9 cellular contexts compared by ENCODE assay signal in genomic region chr2:9378433-9379371, GRCh38. TPM values are rescaled to one million over a fixed set of nuclear protein-coding genes. Genes with fewer than 3 reads are reported as not detected.
DNase-seq lines count a peak whose midpoint lies in the region; TF ChIP-seq lines count a peak whose summit lies in the region.
"Had no signal": no experiment of that assay in that cellular context is flagged by ENCODE, and none has a peak within 500 bp of the region (broad histone marks: within the 10 kb centered on the region; RNA-seq: fewer than 3 reads in every experiment).

No MANE protein-coding gene starts in this region.

- H3K36me3 ChIP-seq in adipocyte (ENCODE audit: control insufficient read depth, insufficient read depth, low read length, severe bottlenecking), result peaks cover 12% of the 10 kb centered on the region
- H3K36me3 ChIP-seq in skeletal muscle satellite cell (ENCODE audit: insufficient read depth, low read length), result peaks cover 84% of the 10 kb centered on the region

- peaks cover 40% of the 10 kb centered on the region for H3K4me1 ChIP-seq in adipocyte (ENCODE audit: control insufficient read depth, insufficient read depth, low read length)
- peaks cover 40% of the 10 kb centered on the region for H3K4me1 ChIP-seq in skeletal muscle satellite cell (ENCODE audit: control insufficient read depth, insufficient read depth, low read length)

- peak overlapping the region; percentile 40 for H3K4me3 ChIP-seq in adipocyte (ENCODE audit: low read length)
- no peak overlapping the region for H3K4me3 ChIP-seq in skeletal muscle satellite cell (ENCODE audit: low read length)

- peaks cover 12% of the 10 kb centered on the region for H3K4me1 Mint-ChIP-seq in Calu3 (ENCODE audit: low read depth, unreplicated experiment)

- no peak overlapping the region for H3K27ac Mint-ChIP-seq in Calu3 (ENCODE audit: unreplicated experiment)

- peaks cover 59% of the 10 kb centered on the region for H3K36me3 Mint-ChIP-seq in Calu3 (ENCODE audit: insufficient read depth, unreplicated experiment)

- DNase-seq in GOT3 (lab: John Stamatoyannopoulos, UW), result peak; percentile 32
- peak; percentile 92 for DNase-seq in adipocyte (ENCODE audit: low read depth)
- peak; percentile 34 for DNase-seq in glomerular endothelial cell (ENCODE audit: extremely low read depth, low read depth, low spot score)
- no peak for DNase-seq in activated T-cell treated with anti-CD3 and anti-CD28 coated beads for 4 hours
- DNase-seq in Calu3, result no peak
- DNase-seq in SK-N-DZ (ENCODE audit: low spot score), result no peak
- DNase-seq in NCI-H187 (lab: John Stamatoyannopoulos, UW), result no peak
- DNase-seq: activated CD4-positive, alpha-beta T cell treated with anti-CD3 and anti-CD28 coated beads for 4 hours had no signal

- no TSS peak for BruUV-seq in Calu3 (replicated peaks; lab: Mats Ljungman, UMichigan)

- no peak for TF ChIP-seq CTCF in Calu3 (IDR thresholded peaks at IDR 0.05; ENCODE audit: unreplicated experiment)

- intact Hi-C loops in Calu3 (cut with micrococcal nuclease; ENCODE audit: unreplicated experiment), result no loop called here

- H3K27me3 Mint-ChIP-seq in Calu3 (ENCODE audit: unreplicated experiment), result no peaks in the 10 kb centered on the region

- H3K9me3 Mint-ChIP-seq in Calu3 (ENCODE audit: low read depth, unreplicated experiment), result no peaks in the 10 kb centered on the region

- peak overlapping the region; percentile 58 for H3K4me2 ChIP-seq in skeletal muscle satellite cell (ENCODE audit: low read length)

- CTCF ChIA-PET in Calu3 (lab: Charles Lee), result no interaction called here

- no peak overlapping the region for H3K4me3 Mint-ChIP-seq in Calu3 (ENCODE audit: low read depth, unreplicated experiment)

- H3K27me3 ChIP-seq in adipocyte (replicated peaks; ENCODE audit: control insufficient read depth, insufficient read depth, low read length) (no peaks in the 10 kb centered on the region), skeletal muscle satellite cell (ENCODE audit: control insufficient read depth, insufficient read depth, low read length) (no peaks in the 10 kb centered on the region)

- H3K9ac ChIP-seq in adipocyte (ENCODE audit: low read length) (peak overlapping the region; percentile 66), skeletal muscle satellite cell (ENCODE audit: low read depth, low read length) (peak overlapping the region; percentile 46)

- H3K9me3 ChIP-seq in adipocyte (ENCODE audit: control insufficient read depth, low read length) (no peaks in the 10 kb centered on the region), skeletal muscle satellite cell (replicated peaks; ENCODE audit: low read length) (no peaks in the 10 kb centered on the region)

RNA-seq across cellular contexts. Expression of gene ITGB1BP1, which starts 44.6 kb away (rescaled TPM):
- 50.3 and 54.1 TPM in 2 replicates for total RNA-seq in glomerular endothelial cell
- total RNA-seq in skeletal muscle satellite cell (2012; rRNA removed), result 39.5 and 61.6 TPM in 2 replicates
- 87.0 and 93.1 TPM in 2 replicates for total RNA-seq in Calu3 (2022)
- 57.2 and 67.9 TPM in 2 replicates for polyA plus RNA-seq in SK-N-DZ (2014; cell fraction: cytosol; rRNA removed)
- polyA plus RNA-seq in SK-N-DZ (2014; cell fraction: nucleus; rRNA removed), result 59.0 and 67.4 TPM in 2 replicates

RNA-seq across cellular contexts. Expression of gene CPSF3, which starts 44.8 kb away (rescaled TPM):
- total RNA-seq in glomerular endothelial cell (29.1 and 44.6 TPM in 2 replicates), Calu3 (2022) (54.8 and 56.7 TPM in 2 replicates)
- 54.8 and 59.4 TPM in 2 replicates for total RNA-seq in skeletal muscle satellite cell (2012; rRNA removed)
- 110 and 121 TPM in 2 replicates for polyA plus RNA-seq in SK-N-DZ (2014; cell fraction: cytosol; rRNA removed)
- polyA plus RNA-seq in SK-N-DZ (2014; cell fraction: nucleus; rRNA removed), result 65.0 and 75.3 TPM in 2 replicates

Comparison
In these comparisons a context has a peak if more than half of its experiments do, and no peak if none do; other contexts are left out.
1. DNase-seq: peak in GOT3 (single experiment), adipocyte (single experiment) and glomerular endothelial cell (single experiment); none in activated T-cell treated with anti-CD3 and anti-CD28 coated beads for 4 hours (single experiment), Calu3 (single experiment), SK-N-DZ (single experiment) and NCI-H187 (0 of 2).